9 cellular contexts compared by ENCODE assay signal in genomic region chr11:116788534-116788933, GRCh38. TPM values are rescaled to one million over a fixed set of nuclear protein-coding genes. Genes with fewer than 3 reads are reported as not detected.
DNase-seq lines count a peak whose midpoint lies in the region; FAIRE-seq and TF ChIP-seq lines count a peak whose summit lies in the region.
"Had no signal": no experiment of that assay in that cellular context is flagged by ENCODE, and none has a peak within 500 bp of the region (broad histone marks: within the 10 kb centered on the region; RNA-seq: fewer than 3 reads in every experiment).

No MANE protein-coding gene starts in this region.

- POLR2A ChIA-PET in CD8-positive, alpha-beta memory T cell (lab: Charles Lee): interaction anchor here (0.9 to 3.2 kb wide), 6 partner anchors 11 to 356 kb away, joined by 3 to 24 read pairs (median 8); partner anchors contain the start of genes BUD13, PAFAH1B2 and SIK3
- POLR2A ChIA-PET in GM10248 (lab: Yijun Ruan, JAX): no interaction called here

- peak overlapping the region; percentile 93 for H3K4me3 ChIP-seq in CD8-positive, alpha-beta memory T cell (ENCODE audit: low read length)
- H3K4me3 ChIP-seq in Peyer's patch (peak overlapping the region; percentile 79 to 100 (median 94)), epithelial cell of proximal tubule (ENCODE audit: low read depth, low read length) (peak overlapping the region; percentile 89), parathyroid adenoma (ENCODE audit: low read depth, low read length) (peak overlapping the region; percentile 75)

- no peaks in the 10 kb centered on the region for H3K27me3 ChIP-seq in CD8-positive, alpha-beta memory T cell (ENCODE audit: insufficient read depth, low read length, poor library complexity, severe bottlenecking)
- no peaks in the 10 kb centered on the region for H3K27me3 ChIP-seq in Peyer's patch
- no peaks in the 10 kb centered on the region for H3K27me3 ChIP-seq in parathyroid adenoma (ENCODE audit: control insufficient read depth, insufficient read depth, low read length)

- FAIRE-seq in GM12892 (lab: Jason Lieb, UNC): no peak

- DNase-seq in CD8-positive, alpha-beta memory T cell: no peak
- no peak for DNase-seq in Peyer's patch
- no peak for DNase-seq in epithelial cell of proximal tubule (ENCODE audit: low read depth)
- no peak for DNase-seq in GM10248 (ENCODE audit: extremely low spot score)
- no peak for DNase-seq in GM12892 (ENCODE audit: insufficient read length)
- no peak for DNase-seq in erythroblast (lab: John Stamatoyannopoulos, UW)
- no peak for DNase-seq in stimulated activated CD4-positive, alpha-beta T cell treated with anti-CD3 and anti-CD28 coated beads, Interleukin-12 subunit alpha, Interleukin-12 subunit beta, amount 100 ng/mL, for 4 hours

- CTCF ChIA-PET in CD8-positive, alpha-beta memory T cell (lab: Charles Lee): interaction anchor here (2.0 to 8.4 kb wide), 4 partner anchors 15 to 319 kb away, joined by 5 to 101 read pairs (median 56); partner anchors contain the start of genes APOA1, APOC3 and BUD13
- CTCF ChIA-PET in GM10248 (lab: Yijun Ruan, JAX): interaction anchor here (0.9 to 10.2 kb wide), 9 partner anchors 8 to 441 kb away, joined by 3 to 100 read pairs (median 11); partner anchors contain the start of genes APOA1 and BUD13

- peak overlapping the region; percentile 91 for H3K4me2 ChIP-seq in parathyroid adenoma (ENCODE audit: low read length)

- TF ChIP-seq CTCF in Peyer's patch (IDR thresholded peaks at IDR 0.05) (no peak), epithelial cell of proximal tubule (conservative IDR thresholded peaks at IDR 0.05; ENCODE audit: low read depth, low read length) (no peak), parathyroid adenoma (IDR thresholded peaks at IDR 0.05) (no peak), GM10248 (IDR thresholded peaks at IDR 0.05; ENCODE audit: control extremely low read depth, extremely low read depth, low read depth, missing control alignments) (no peak)

- no peaks in the 10 kb centered on the region for H3K79me2 ChIP-seq in parathyroid adenoma

- peaks cover 29% of the 10 kb centered on the region for H3K4me1 ChIP-seq in CD8-positive, alpha-beta memory T cell (ENCODE audit: insufficient read depth, low read length)
- H3K4me1 ChIP-seq in Peyer's patch (peaks cover 0 to 20% (median 6%) of the 10 kb centered on the region in 4 donors), parathyroid adenoma (no peaks in the 10 kb centered on the region)

- peak overlapping the region; percentile 93 to 100 (median 97) for H3K4me3 Mint-ChIP-seq in CD8-positive, alpha-beta memory T cell

- no peaks in the 10 kb centered on the region for H3K27me3 Mint-ChIP-seq in CD8-positive, alpha-beta memory T cell

- no peak for TF ChIP-seq POLR2A in Peyer's patch (IDR thresholded peaks at IDR 0.05)
- TF ChIP-seq POLR2A in GM12892 (IDR thresholded peaks at IDR 0.05; ENCODE audit: low read depth, low read length): no peak
- no peak for TF ChIP-seq POLR2A in erythroblast (IDR thresholded peaks at IDR 0.05; ENCODE audit: low read length)

- H3K9ac ChIP-seq in parathyroid adenoma: no peak overlapping the region

- peak overlapping the region; percentile 96 for H3K27ac ChIP-seq in CD8-positive, alpha-beta memory T cell (ENCODE audit: low read depth, low read length)
- H3K27ac ChIP-seq in Peyer's patch (peak overlapping the region; percentile 83 to 94 (median 87)), parathyroid adenoma (peak overlapping the region; percentile 62)

- H3K9me3 ChIP-seq in CD8-positive, alpha-beta memory T cell (ENCODE audit: low read length): no peaks in the 10 kb centered on the region
- H3K9me3 ChIP-seq in Peyer's patch (no peaks in the 10 kb centered on the region), parathyroid adenoma (ENCODE audit: control insufficient read depth, low read length) (no peaks in the 10 kb centered on the region)

- H3K36me3 ChIP-seq in CD8-positive, alpha-beta memory T cell (ENCODE audit: insufficient read depth, low read length): peaks cover 30% of the 10 kb centered on the region
- H3K36me3 ChIP-seq in Peyer's patch (peaks cover 0 to 31% (median 0%) of the 10 kb centered on the region in 3 donors), parathyroid adenoma (ENCODE audit: control insufficient read depth, insufficient read depth, low read length) (no peaks in the 10 kb centered on the region)

- peak overlapping the region; percentile 97 for H2AFZ ChIP-seq in parathyroid adenoma

- H3K36me3 Mint-ChIP-seq in CD8-positive, alpha-beta memory T cell: peaks cover 6 to 41% (median 23%) of the 10 kb centered on the region in 3 donors

- peak overlapping the region; percentile 88 to 99 (median 98) for H3K27ac Mint-ChIP-seq in CD8-positive, alpha-beta memory T cell

- H3K9me3 Mint-ChIP-seq in CD8-positive, alpha-beta memory T cell: no peaks in the 10 kb centered on the region

- peaks cover 45 to 63% (median 51%) of the 10 kb centered on the region in 3 donors for H3K4me1 Mint-ChIP-seq in CD8-positive, alpha-beta memory T cell

RNA-seq across cellular contexts. Expression of gene ZPR1, which starts 0.7 kb away (rescaled TPM):
- total RNA-seq in CD8-positive, alpha-beta memory T cell: 100 to 1,000 TPM; 118 to 124 TPM
- 47.6 TPM for polyA plus RNA-seq in CD8-positive, alpha-beta memory T cell
- 10 to 100 TPM; 17.0 to 52.6 (median 32.5) TPM for total RNA-seq in Peyer's patch
- total RNA-seq in epithelial cell of proximal tubule: 39.4 and 64.4 TPM in 2 replicates
- 48.5 TPM for polyA plus RNA-seq in GM12892 (2012; ENCODE audit: missing spikeins)

RNA-seq across cellular contexts. Expression of gene APOA5, which starts 3.1 kb away (rescaled TPM):
- total RNA-seq in CD8-positive, alpha-beta memory T cell: not detected
- not detected for polyA plus RNA-seq in CD8-positive, alpha-beta memory T cell
- 1 to 10 TPM in 2 of 4 donors, not detected in 2; 2.8 to 3.2 TPM for total RNA-seq in Peyer's patch
- not detected in 2 replicates for total RNA-seq in epithelial cell of proximal tubule
- polyA plus RNA-seq in GM12892 (2012; ENCODE audit: missing spikeins): not detected

RNA-seq across cellular contexts. Expression of gene BUD13, which starts 15.7 kb away (rescaled TPM):
- total RNA-seq in CD8-positive, alpha-beta memory T cell: 10 to 100 TPM; 31.4 to 32.3 TPM
- polyA plus RNA-seq in CD8-positive, alpha-beta memory T cell: 15.0 TPM
- total RNA-seq in Peyer's patch: 10 to 100 TPM; 16.3 to 42.9 (median 20.1) TPM
- total RNA-seq in epithelial cell of proximal tubule: 27.7 and 33.7 TPM in 2 replicates
- polyA plus RNA-seq in GM12892 (2012; ENCODE audit: missing spikeins): 19.8 TPM

RNA-seq across cellular contexts. Expression of gene APOA4, which starts 34.6 kb away (rescaled TPM):
- total RNA-seq in CD8-positive, alpha-beta memory T cell: not detected
- polyA plus RNA-seq in CD8-positive, alpha-beta memory T cell: not detected
- total RNA-seq in Peyer's patch (over 10,000 TPM in 1 of 4 donors, 1,000 to 10,000 TPM in 2, 100 to 1,000 TPM in 1; 107 to 10,211 (median 6,146) TPM), epithelial cell of proximal tubule (not detected in 2 replicates)
- not detected for polyA plus RNA-seq in GM12892 (2012; ENCODE audit: missing spikeins)
- total RNA-seq: mucosa of gallbladder had no signal

RNA-seq across cellular contexts. Expression of gene APOC3, which starts 41.2 kb away (rescaled TPM):
- not detected for total RNA-seq in CD8-positive, alpha-beta memory T cell
- polyA plus RNA-seq in CD8-positive, alpha-beta memory T cell: not detected
- total RNA-seq in Peyer's patch (over 10,000 TPM in 1 of 4 donors, 1,000 to 10,000 TPM in 2, 100 to 1,000 TPM in 1; 276 to 11,857 (median 5,024) TPM), epithelial cell of proximal tubule (not detected in 2 replicates)
- not detected for polyA plus RNA-seq in GM12892 (2012; ENCODE audit: missing spikeins)
